13 cellular contexts compared by ENCODE assay signal in the genomic region with DNA sequence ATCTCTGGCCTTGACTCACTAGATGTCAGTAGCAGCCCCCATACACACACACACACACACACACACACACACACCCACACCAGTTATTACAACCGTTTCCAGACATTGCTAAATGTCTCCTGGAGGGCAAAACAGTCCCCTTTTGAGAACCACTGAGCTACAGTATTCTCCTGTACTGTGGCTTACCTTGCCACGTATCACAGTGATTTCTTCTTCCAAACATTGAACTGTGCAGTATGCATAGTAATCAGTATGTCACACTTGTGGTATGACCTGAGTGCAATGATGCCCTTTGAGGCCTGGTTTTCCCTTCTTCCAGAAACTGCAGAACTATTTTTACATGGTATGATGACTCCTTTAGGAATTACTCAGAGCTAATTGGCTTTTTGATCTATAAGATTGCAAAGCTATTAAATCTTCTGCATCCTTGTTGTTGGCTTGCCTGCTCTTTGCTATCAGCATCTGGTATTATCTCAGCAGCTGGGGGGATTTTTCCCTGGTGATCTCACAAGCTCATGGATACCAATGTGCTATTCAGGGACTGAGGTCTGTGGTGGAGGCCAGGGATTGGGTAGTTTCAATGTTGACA. TPM values are rescaled to one million over a fixed set of nuclear protein-coding genes. Genes with fewer than 3 reads are reported as not detected.
DNase-seq lines count a peak whose midpoint lies in the region; ATAC-seq lines count a peak whose summit lies in the region.
"Had no signal": no experiment of that assay in that cellular context is flagged by ENCODE, and none has a peak within 500 bp of the region (broad histone marks: within the 10 kb centered on the region; RNA-seq: fewer than 3 reads in every experiment).

No MANE protein-coding gene starts in this region.

- no peak overlapping the region for H2AFZ ChIP-seq in trophoblast cell (ENCODE audit: insufficient read depth, low read length, poor library complexity)

- H3K27ac Mint-ChIP-seq in naive thymus-derived CD4-positive, alpha-beta T cell, result no peak overlapping the region
- H3K27ac Mint-ChIP-seq: activated B cell treated with CpG ODN at 0.5 μM for 24 hours, natural killer cell had no signal

- H3K4me3 Mint-ChIP-seq in naive thymus-derived CD4-positive, alpha-beta T cell, result no peak overlapping the region
- H3K4me3 Mint-ChIP-seq: activated B cell treated with CpG ODN at 0.5 μM for 24 hours, natural killer cell had no signal

- no peaks in the 10 kb centered on the region for H3K4me1 ChIP-seq in trophoblast cell (ENCODE audit: control insufficient read depth in 1 of 2, insufficient read depth in 2 of 2, low read length in 2 of 2)
- no peaks in the 10 kb centered on the region for H3K4me1 ChIP-seq in naive thymus-derived CD4-positive, alpha-beta T cell (ENCODE audit: control insufficient read depth in 2 of 2, insufficient read depth in 2 of 2, low read length in 2 of 2)

- no CpG with 5 or more reads among the region's 2 CpGs for WGBS in trophoblast cell (ENCODE audit: extremely low coverage, insufficient coverage, insufficient read length)

- no peak overlapping the region for H3K4ac ChIP-seq in trophoblast cell (ENCODE audit: low read depth, low read length)

- DNase-seq in EL (peak; percentile 81), NCI-H82 (lab: John Stamatoyannopoulos, UW) (peak; percentile 94), fibroblast of gingiva (ENCODE audit: low read depth) (peak; percentile 14), trophoblast cell (peak; percentile 57 to 60), NCI-H2029 treated with DMSO at 0.1 percent for 48 hours (lab: John Stamatoyannopoulos, UW) (no peak), anterior cingulate cortex (lab: John Stamatoyannopoulos, UW) (no peak), GM19238 (ENCODE audit: insufficient read length, low spot score) (no peak)
- DNase-seq in naive thymus-derived CD4-positive, alpha-beta T cell, result no peak
- DNase-seq: activated B cell treated with CpG ODN at 0.5 μM for 24 hours, DMS153, natural killer cell, NCI-H774 had no signal

- H3K27me3 ChIP-seq in trophoblast cell (ENCODE audit: insufficient read depth, low read length), result no peaks in the 10 kb centered on the region
- no peaks in the 10 kb centered on the region for H3K27me3 ChIP-seq in naive thymus-derived CD4-positive, alpha-beta T cell (ENCODE audit: control insufficient read depth in 2 of 2, insufficient read depth in 2 of 2, low read length in 2 of 2)

- no peak overlapping the region for H4K8ac ChIP-seq in trophoblast cell (ENCODE audit: low read depth, low read length)

- H3K36me3 ChIP-seq in trophoblast cell (ENCODE audit: control insufficient read depth in 1 of 2, insufficient read depth in 2 of 2, low read length in 2 of 2), result no peaks in the 10 kb centered on the region
- H3K36me3 ChIP-seq in naive thymus-derived CD4-positive, alpha-beta T cell (ENCODE audit: control insufficient read depth in 2 of 3, insufficient read depth in 3 of 3, low read length in 3 of 3), result peaks cover 0 to 7% (median 0%) of the 10 kb centered on the region in 3 experiments

- H4K12ac ChIP-seq in trophoblast cell (ENCODE audit: low read depth, low read length), result no peak overlapping the region

- peaks cover 3% of the 10 kb centered on the region for H3K79me1 ChIP-seq in trophoblast cell (ENCODE audit: low read length)

- peaks cover 0 to 7% (median 0%) of the 10 kb centered on the region in 5 donors for H3K27me3 Mint-ChIP-seq in naive thymus-derived CD4-positive, alpha-beta T cell
- H3K27me3 Mint-ChIP-seq: activated B cell treated with CpG ODN at 0.5 μM for 24 hours had no signal

- no peak overlapping the region for H2BK12ac ChIP-seq in trophoblast cell (ENCODE audit: low read length)

- H3K36me3 Mint-ChIP-seq in naive thymus-derived CD4-positive, alpha-beta T cell, result peaks cover 0 to 2% (median 0%) of the 10 kb centered on the region in 5 donors
- H3K36me3 Mint-ChIP-seq: natural killer cell had no signal

- no peak overlapping the region for H2BK120ac ChIP-seq in trophoblast cell (ENCODE audit: insufficient read depth, low read length, poor library complexity)

- H3K9me3 ChIP-seq in trophoblast cell (ENCODE audit: insufficient read depth, low read depth, low read length), result no peaks in the 10 kb centered on the region
- no peaks in the 10 kb centered on the region for H3K9me3 ChIP-seq in naive thymus-derived CD4-positive, alpha-beta T cell (ENCODE audit: control insufficient read depth in 2 of 3, low read length in 3 of 3)

- H3K9me3 Mint-ChIP-seq in naive thymus-derived CD4-positive, alpha-beta T cell, result peaks cover 0 to 7% (median 0%) of the 10 kb centered on the region in 11 donors
- H3K9me3 Mint-ChIP-seq: activated B cell treated with CpG ODN at 0.5 μM for 24 hours, natural killer cell had no signal

- peaks cover 10% of the 10 kb centered on the region for H3K79me2 ChIP-seq in trophoblast cell (ENCODE audit: control insufficient read depth, insufficient read depth, low read length, poor library complexity)

- POLR2A ChIA-PET in naive thymus-derived CD4-positive, alpha-beta T cell (lab: Charles Lee), result interaction anchor here (0.6 kb wide), 3 partner anchors 55 to 364 kb away, joined by 3 read pairs; no protein-coding TSS in a partner anchor

- no peak overlapping the region for H3K18ac ChIP-seq in trophoblast cell (ENCODE audit: low read length)

- no peak for ATAC-seq in naive thymus-derived CD4-positive, alpha-beta T cell
- ATAC-seq: natural killer cell had no signal

- H4K91ac ChIP-seq in trophoblast cell (ENCODE audit: low read depth, low read length), result no peak overlapping the region

- H2AK5ac ChIP-seq in trophoblast cell (ENCODE audit: low read length), result no peak overlapping the region

- intact Hi-C loops in naive thymus-derived CD4-positive, alpha-beta T cell (cut with micrococcal nuclease), result loop anchor here in 1 of 2 donors (10.0 kb wide), 2 partner anchors 478 to 608 kb away; a partner anchor contains a TSS

- no peak overlapping the region for H3K14ac ChIP-seq in trophoblast cell (ENCODE audit: low read length)

- CTCF ChIA-PET in naive thymus-derived CD4-positive, alpha-beta T cell (lab: Charles Lee), result no interaction called here

- H2BK5ac ChIP-seq in trophoblast cell (ENCODE audit: low read depth, low read length, poor library complexity), result no peak overlapping the region

- no peak overlapping the region for H3K4me2 ChIP-seq in trophoblast cell (ENCODE audit: low read length)

- no peak overlapping the region for H3K9ac ChIP-seq in trophoblast cell (ENCODE audit: low read length)

- peaks cover 0 to 14% (median 11%) of the 10 kb centered on the region in 7 donors for H3K4me1 Mint-ChIP-seq in naive thymus-derived CD4-positive, alpha-beta T cell

- no peak overlapping the region for H3K4me3 ChIP-seq in trophoblast cell (ENCODE audit: low read depth, low read length)
- no peak overlapping the region for H3K4me3 ChIP-seq in naive thymus-derived CD4-positive, alpha-beta T cell (ENCODE audit: low read length)
- H3K4me3 ChIP-seq: skin epidermis had no signal

- H3K23ac ChIP-seq in trophoblast cell (ENCODE audit: low read length), result no peak overlapping the region

- H3K27ac ChIP-seq in trophoblast cell (ENCODE audit: low read depth, low read length), result no peak overlapping the region
- H3K27ac ChIP-seq in naive thymus-derived CD4-positive, alpha-beta T cell (ENCODE audit: low read depth, low read length), result no peak overlapping the region
- H3K27ac ChIP-seq: skin epidermis had no signal

RNA-seq across cellular contexts. Expression of a gene that starts 3.6 kb away (rescaled TPM):
- 56.1 and 57.1 TPM in 2 replicates for polyA plus RNA-seq in trophoblast cell (2013)
- total RNA-seq in naive thymus-derived CD4-positive, alpha-beta T cell, result 100 to 1,000 TPM in 2 of 5 experiments, 10 to 100 TPM in 3; 78.7 to 124 (median 92.4) TPM
- polyA plus RNA-seq in naive thymus-derived CD4-positive, alpha-beta T cell, result 10 to 100 TPM; 36.3 to 39.0 TPM

Comparison
In these comparisons a context has a peak if more than half of its experiments do, and no peak if none do; other contexts are left out.
1. DNase-seq: peak in EL (single experiment), NCI-H82 (single experiment), fibroblast of gingiva (single experiment) and trophoblast cell (2 of 2); none in NCI-H2029 treated with DMSO at 0.1 percent for 48 hours (single experiment), anterior cingulate cortex (0 of 58), naive thymus-derived CD4-positive, alpha-beta T cell (0 of 9) and GM19238 (single experiment).